10 cellular contexts compared by ENCODE assay signal in the genomic region with DNA sequence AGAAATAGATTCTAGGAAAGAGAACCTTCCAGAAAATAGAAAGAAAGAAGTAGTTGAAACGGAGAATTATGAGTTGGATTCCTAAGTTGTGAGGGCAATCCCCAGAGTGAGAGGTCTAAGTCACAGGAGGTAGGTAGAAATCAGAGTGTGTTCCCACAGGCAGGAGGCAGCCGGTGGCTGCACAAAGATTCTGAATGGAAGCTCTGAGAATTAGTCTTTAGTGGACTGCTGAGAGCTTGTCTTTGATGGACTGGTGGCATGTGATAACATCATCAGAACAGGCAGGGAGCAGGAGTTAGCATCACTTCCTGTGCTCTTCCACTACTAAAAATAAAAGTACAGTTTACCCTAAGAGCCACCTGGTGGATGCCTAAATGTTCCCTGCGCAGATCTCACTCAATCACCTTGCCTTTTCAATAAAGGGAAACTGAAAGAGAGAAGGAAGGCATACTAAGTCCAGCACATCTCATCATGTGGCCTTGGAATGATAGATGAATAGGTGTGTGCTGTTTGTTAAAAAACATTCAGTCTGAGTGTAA.
DNase-seq lines count a peak whose midpoint lies in the region; ATAC-seq and TF ChIP-seq lines count a peak whose summit lies in the region.
"Had no signal": no experiment of that assay in that cellular context is flagged by ENCODE, and none has a peak within 500 bp of the region (broad histone marks: within the 10 kb centered on the region; RNA-seq: fewer than 3 reads in every experiment).

No MANE protein-coding gene starts in this region.

- no peaks in the 10 kb centered on the region for H3K79me2 ChIP-seq in KMS-11 (ENCODE audit: insufficient read depth, low read depth)

- intact Hi-C loops in dorsolateral prefrontal cortex (cut with DNase I), result loop anchor here in 1 of 2 donors (10.0 kb wide), 1 partner anchor 295 kb away; the partner anchor contains the start of gene POU3F2

- no peaks in the 10 kb centered on the region for H3K27me3 ChIP-seq in KMS-11 (ENCODE audit: insufficient read depth, low read depth)
- no peaks in the 10 kb centered on the region for H3K27me3 ChIP-seq in dorsolateral prefrontal cortex
- no peaks in the 10 kb centered on the region for H3K27me3 ChIP-seq in tibial nerve
- H3K27me3 ChIP-seq: neutrophil had no signal

- H3K9me3 ChIP-seq in tibial nerve, result no peaks in the 10 kb centered on the region
- H3K9me3 ChIP-seq: neutrophil had no signal

- H4K20me1 ChIP-seq in KMS-11 (ENCODE audit: insufficient read depth), result no peaks in the 10 kb centered on the region

- peak; percentile 57 for DNase-seq in islet precursor cell
- DNase-seq in dorsolateral prefrontal cortex, result no peak
- no peak for DNase-seq in NCI-H2227 (lab: John Stamatoyannopoulos, UW; ENCODE audit: unreplicated experiment)
- no peak for DNase-seq in tibial nerve (ENCODE audit: low spot score in 2 of 2)
- DNase-seq in ureter (ENCODE audit: low spot score), result no peak
- DNase-seq: stimulated activated CD4-positive, alpha-beta T cell treated with anti-CD3 and anti-CD28 coated beads, Interleukin-2, amount 100 ng/mL, for 24 hours had no signal

- no peak overlapping the region for H3K4me2 ChIP-seq in KMS-11

- H3K36me3 ChIP-seq in KMS-11 (ENCODE audit: insufficient read depth), result no peaks in the 10 kb centered on the region
- H3K36me3 ChIP-seq in tibial nerve, result no peaks in the 10 kb centered on the region
- H3K36me3 ChIP-seq: neutrophil had no signal

- H3K4me3 ChIP-seq in KMS-11 (IDR thresholded peaks at IDR 0.05; ENCODE audit: insufficient read depth, low read depth, low read length) (no peak overlapping the region), dorsolateral prefrontal cortex (no peak overlapping the region), tibial nerve (no peak overlapping the region)

- WGBS in tibial nerve, 2 donors, result 76% methylated on average over 3 of the region's 3 CpGs

- no peak overlapping the region for H3K9ac ChIP-seq in KMS-11

- TF ChIP-seq CTCF in KMS-11 (conservative IDR thresholded peaks at IDR 0.05; ENCODE audit: low read depth, low read length) (0 out of 2 replicates have a peak, but pooled peaks have one; percentile 20), dorsolateral prefrontal cortex (IDR thresholded peaks at IDR 0.05 in 54 of 56, conservative IDR thresholded peaks at IDR 0.05 in 2 of 56; ENCODE audit: low read depth in 1 of 56, partially characterized antibody in 56 of 56) (peak in 6 of 56 donors; percentile 9 to 34 (median 20)), tibial nerve (IDR thresholded peaks at IDR 0.05) (no peak)

- no peak for TF ChIP-seq POLR2A in tibial nerve (IDR thresholded peaks at IDR 0.05)

- no peak for TF ChIP-seq EP300 in tibial nerve (IDR thresholded peaks at IDR 0.05)

- H3K27ac ChIP-seq in KMS-11 (no peak overlapping the region), dorsolateral prefrontal cortex (no peak overlapping the region), tibial nerve (no peak overlapping the region)
- H3K27ac ChIP-seq: neutrophil had no signal

- no peak overlapping the region; the same call in 1 of the 2 replicates for H2AFZ ChIP-seq in KMS-11 (ENCODE audit: low read depth)

- H3K4me1 ChIP-seq in KMS-11 (ENCODE audit: low read depth, poor library complexity, severe bottlenecking), result peaks cover 7% of the 10 kb centered on the region
- no peaks in the 10 kb centered on the region for H3K4me1 ChIP-seq in tibial nerve

- ATAC-seq in GM18502 (IDR thresholded peaks at IDR 0.05; ENCODE audit: poor library complexity, unreplicated experiment) (peak; percentile 66), GM21576 (IDR thresholded peaks at IDR 0.05; ENCODE audit: unreplicated experiment) (peak; percentile 92)
